In the genomic region with DNA sequence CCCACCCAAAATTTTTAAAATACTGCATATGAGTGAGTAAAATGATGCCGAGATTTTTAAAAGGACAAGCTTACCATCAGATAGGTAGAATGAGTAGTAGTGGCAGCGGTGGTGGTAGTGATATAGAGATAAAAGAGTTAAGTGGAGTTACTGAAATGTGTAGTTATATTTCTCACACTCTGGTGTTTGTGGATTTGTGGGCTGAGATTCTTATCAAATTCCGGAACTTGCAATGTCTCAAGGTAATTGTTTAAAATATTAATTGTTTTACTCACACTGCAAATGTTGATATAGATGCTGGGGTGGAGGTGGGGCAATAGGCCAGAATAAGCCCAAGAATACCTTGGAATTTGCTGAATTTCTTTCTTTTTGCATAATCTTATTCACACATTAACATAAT, we compare ENCODE assay signal across 12 cellular contexts. TPM values are rescaled to one million over a fixed set of nuclear protein-coding genes. Genes with fewer than 3 reads are reported as not detected.
DNase-seq lines count a peak whose midpoint lies in the region; ATAC-seq and TF ChIP-seq lines count a peak whose summit lies in the region.
"Had no signal": no experiment of that assay in that cellular context is flagged by ENCODE, and none has a peak within 500 bp of the region (broad histone marks: within the 10 kb centered on the region; RNA-seq: fewer than 3 reads in every experiment).

No MANE protein-coding gene starts in this region.

- H3K4me3 Mint-ChIP-seq in activated CD4-positive, alpha-beta T cell treated with anti-CD3 and anti-CD28 coated beads, Interleukin-2, amount 10 ng/mL, durations not matched to agents 7 days and 5 days, result peak overlapping the region; percentile 56

- H4K20me1 ChIP-seq in PC-9 (ENCODE audit: insufficient read depth) (no peaks in the 10 kb centered on the region), osteoblast (ENCODE audit: insufficient read depth, low read length) (no peaks in the 10 kb centered on the region)

- H3K4me2 ChIP-seq in PC-9, result peak overlapping the region; percentile 18; the same call in 1 of the 2 replicates
- peak overlapping the region; percentile 62 for H3K4me2 ChIP-seq in osteoblast (ENCODE audit: insufficient read depth, low read length)

- H3K9me2 ChIP-seq in PC-9 (ENCODE audit: insufficient read depth), result no peaks in the 10 kb centered on the region

- H3K9me3 ChIP-seq in PC-9 (ENCODE audit: insufficient read depth, low read depth) (no peaks in the 10 kb centered on the region), osteoblast (ENCODE audit: low read depth, low read length) (no peaks in the 10 kb centered on the region)
- H3K9me3 ChIP-seq: heart right ventricle had no signal

- H3K79me2 ChIP-seq in PC-9 (ENCODE audit: low read depth) (no peaks in the 10 kb centered on the region), osteoblast (ENCODE audit: insufficient read depth, low read length) (no peaks in the 10 kb centered on the region)

- H3K36me3 ChIP-seq in PC-9 (ENCODE audit: low read depth), result no peaks in the 10 kb centered on the region
- H3K36me3 ChIP-seq in osteoblast (ENCODE audit: insufficient read depth, low read length), result no peaks in the 10 kb centered on the region
- H3K36me3 ChIP-seq: heart right ventricle had no signal

- H2AFZ ChIP-seq in PC-9 (no peak overlapping the region), osteoblast (ENCODE audit: low read length) (no peak overlapping the region)

- peaks cover 8% of the 10 kb centered on the region; the same call in 1 of the 2 replicates for H3K4me1 ChIP-seq in PC-9 (replicated peaks; ENCODE audit: insufficient read depth)
- H3K4me1 ChIP-seq in osteoblast (ENCODE audit: insufficient read depth, low read length), result peaks cover 26% of the 10 kb centered on the region

- H3K4me1 Mint-ChIP-seq in activated CD4-positive, alpha-beta T cell treated with anti-CD3 and anti-CD28 coated beads, Interleukin-2, amount 10 ng/mL, durations not matched to agents 7 days and 5 days, result peaks cover 43% of the 10 kb centered on the region

- H3K9me3 Mint-ChIP-seq in activated CD4-positive, alpha-beta T cell treated with anti-CD3 and anti-CD28 coated beads, Interleukin-2, amount 10 ng/mL, durations not matched to agents 7 days and 5 days, result no peaks in the 10 kb centered on the region

- POLR2A ChIA-PET in activated CD4-positive, alpha-beta T cell treated with anti-CD3 and anti-CD28 coated beads, Interleukin-2, amount 10 ng/mL, durations not matched to agents 7 days and 5 days (lab: Charles Lee), result interaction anchor here (1.1 kb wide), 1 partner anchor 23 kb away, joined by 8 read pairs; no protein-coding TSS in a partner anchor
- POLR2A ChIA-PET in PC-9 (lab: Charles Lee; ENCODE audit: unreplicated experiment), result no interaction called here

- peak; percentile 60 for DNase-seq in activated CD4-positive, alpha-beta T cell treated with anti-CD3 and anti-CD28 coated beads, Interleukin-2, amount 10 ng/mL, durations not matched to agents 7 days and 5 days
- no peak for DNase-seq in activated CD4-positive, alpha-beta T cell treated with anti-CD3 and anti-CD28 coated beads, Interleukin-2, amount 50 U/mL, for 48 hours
- peak in 1 of 2 experiments; percentile 66 for DNase-seq in PC-9
- no peak for DNase-seq in osteoblast (ENCODE audit: insufficient read length, low spot score, missing footprints)
- DNase-seq in activated effector memory CD4-positive, alpha-beta T cell treated with anti-CD3 and anti-CD28 coated beads, Interleukin-2, amount 50 U/mL, for 16 hours, result no peak
- no peak for DNase-seq in sciatic nerve (ENCODE audit: low spot score)
- no peak for DNase-seq in medulla oblongata (ENCODE audit: extremely low spot score)
- DNase-seq: dermis blood vessel endothelial cell, heart right ventricle, NCI-H446 treated with DMSO at 0.1 percent for 48 hours, SW 1271 had no signal

- ATAC-seq in HG02840 (IDR thresholded peaks at IDR 0.05; ENCODE audit: low FRiP score, unreplicated experiment), result peak; percentile 26
- no peak for ATAC-seq in sciatic nerve
- ATAC-seq: heart right ventricle had no signal

- H3K27ac Mint-ChIP-seq in activated CD4-positive, alpha-beta T cell treated with anti-CD3 and anti-CD28 coated beads, Interleukin-2, amount 10 ng/mL, durations not matched to agents 7 days and 5 days, result peak overlapping the region; percentile 85

- no TSS peak for BruUV-seq in PC-9 (replicated peaks; lab: Mats Ljungman, UMichigan)

- H3K36me3 Mint-ChIP-seq in activated CD4-positive, alpha-beta T cell treated with anti-CD3 and anti-CD28 coated beads, Interleukin-2, amount 10 ng/mL, durations not matched to agents 7 days and 5 days (ENCODE audit: low read depth), result peaks cover 3% of the 10 kb centered on the region

- no peaks in the 10 kb centered on the region for H3K27me3 ChIP-seq in PC-9 (ENCODE audit: insufficient read depth, low read depth)
- H3K27me3 ChIP-seq in osteoblast (ENCODE audit: insufficient read depth, low read length), result no peaks in the 10 kb centered on the region
- H3K27me3 ChIP-seq: heart right ventricle had no signal

- H3F3A ChIP-seq in PC-9 (ENCODE audit: insufficient read depth, low read depth), result no peaks in the 10 kb centered on the region

- TF ChIP-seq CTCF in PC-9 (conservative IDR thresholded peaks at IDR 0.05), result no peak
- TF ChIP-seq CTCF in osteoblast (IDR thresholded peaks at IDR 0.05; ENCODE audit: extremely low read depth, low read depth, low read length), result no peak

- CTCF ChIA-PET in activated CD4-positive, alpha-beta T cell treated with anti-CD3 and anti-CD28 coated beads, Interleukin-2, amount 10 ng/mL, durations not matched to agents 7 days and 5 days (lab: Charles Lee), result interaction anchor here (0.6 to 3.8 kb wide), 7 partner anchors 11 to 24 kb away, joined by 3 to 22 read pairs (median 10); no protein-coding TSS in a partner anchor
- CTCF ChIA-PET in PC-9 (lab: Charles Lee), result no interaction called here

- no peak overlapping the region for H3K27ac ChIP-seq in PC-9
- no peak overlapping the region for H3K27ac ChIP-seq in osteoblast (ENCODE audit: low read depth, low read length)
- H3K27ac ChIP-seq: heart right ventricle had no signal

- intact Hi-C loops in PC-9 (cut with micrococcal nuclease; ENCODE audit: unreplicated experiment), result no loop called here
- intact Hi-C loops in sciatic nerve (cut with DNase I), result no loop called here

- peaks cover 31% of the 10 kb centered on the region for H3K27me3 Mint-ChIP-seq in activated CD4-positive, alpha-beta T cell treated with anti-CD3 and anti-CD28 coated beads, Interleukin-2, amount 10 ng/mL, durations not matched to agents 7 days and 5 days

- H3K4me3 ChIP-seq in PC-9, result no peak overlapping the region
- no peak overlapping the region for H3K4me3 ChIP-seq in osteoblast (ENCODE audit: insufficient read depth, low read length)
- H3K4me3 ChIP-seq: heart right ventricle had no signal

RNA-seq across cellular contexts. Expression of gene SGMS1, which starts 12.8 kb away (rescaled TPM):
- 10 to 100 TPM; 17.1 to 19.3 TPM for total RNA-seq in activated CD4-positive, alpha-beta T cell treated with anti-CD3 and anti-CD28 coated beads, Interleukin-2, amount 10 ng/mL, durations not matched to agents 7 days and 5 days
- 34.3 and 35.0 TPM in 2 replicates for total RNA-seq in PC-9 (2021)
- total RNA-seq in osteoblast, result 60.4 and 68.0 TPM in 2 replicates
- 54.7 TPM for total RNA-seq in sciatic nerve
